18 cellular contexts compared by ENCODE assay signal in genomic region chr14:28308727-28309126, GRCh38.
DNase-seq lines count a peak whose midpoint lies in the region; ATAC-seq and TF ChIP-seq lines count a peak whose summit lies in the region.
"Had no signal": no experiment of that assay in that cellular context is flagged by ENCODE, and none has a peak within 500 bp of the region (broad histone marks: within the 10 kb centered on the region; RNA-seq: fewer than 3 reads in every experiment).

No MANE protein-coding gene starts in this region.

- no peak for TF ChIP-seq CTCF in fibroblast of mammary gland (conservative IDR thresholded peaks at IDR 0.05; ENCODE audit: control insufficient read depth, insufficient read depth, low read depth, low read length)

- no peaks in the 10 kb centered on the region for H3K36me3 ChIP-seq in adipocyte (ENCODE audit: control insufficient read depth, insufficient read depth, low read length, severe bottlenecking)
- H3K36me3 ChIP-seq: spleen, thoracic aorta had no signal

- H3K4me3 ChIP-seq in adipocyte (ENCODE audit: low read length): no peak overlapping the region
- H3K4me3 ChIP-seq in fibroblast of mammary gland (ENCODE audit: control insufficient read depth, low read depth, low read length): no peak overlapping the region
- H3K4me3 ChIP-seq in skeletal muscle cell (ENCODE audit: low read depth, low read length): no peak overlapping the region
- H3K4me3 ChIP-seq: lung, spleen, thoracic aorta had no signal

- no peaks in the 10 kb centered on the region for H3K27me3 ChIP-seq in adipocyte (replicated peaks; ENCODE audit: control insufficient read depth, insufficient read depth, low read length)
- H3K27me3 ChIP-seq: spleen had no signal

- no peak overlapping the region for H3K9ac ChIP-seq in adipocyte (ENCODE audit: low read length)
- H3K9ac ChIP-seq: KMS-11 had no signal

- no peaks in the 10 kb centered on the region for H3K9me3 ChIP-seq in adipocyte (ENCODE audit: control insufficient read depth, low read length)
- H3K9me3 ChIP-seq: thoracic aorta had no signal

- ATAC-seq in HG02885 (IDR thresholded peaks at IDR 0.05; ENCODE audit: poor library complexity, unreplicated experiment): no peak
- ATAC-seq: effector memory CD8-positive, alpha-beta T cell; T-cell had no signal

- DNase-seq in HPDE6-E6E7 (ENCODE audit: extremely low spot score) (peak; percentile 12), adipocyte (ENCODE audit: low read depth) (peak; percentile 75), fibroblast of mammary gland (ENCODE audit: low read depth) (peak; percentile 84), skeletal muscle cell (ENCODE audit: low read depth) (peak; percentile 78), DMS153 treated with DMSO at 0.1 percent for 48 hours (lab: John Stamatoyannopoulos, UW; ENCODE audit: unreplicated experiment) (no peak), NCI-H2081 treated with DMSO at 0.1 percent for 48 hours (lab: John Stamatoyannopoulos, UW) (no peak), NCI-H1930 (lab: John Stamatoyannopoulos, UW) (no peak)
- DNase-seq: activated T-cell treated with anti-CD3 and anti-CD28 coated beads, Interleukin-2, amount 50 U/mL, for 1 hour; CD4-positive, alpha-beta T cell; effector memory CD8-positive, alpha-beta T cell; NCI-H2171; occipital lobe; spleen; T-cell had no signal

- peaks cover 3% of the 10 kb centered on the region for H3K4me1 ChIP-seq in adipocyte (ENCODE audit: control insufficient read depth, insufficient read depth, low read length)
- H3K4me1 ChIP-seq: spleen had no signal

Comparison
In these comparisons a context has a peak if more than half of its experiments do, and no peak if none do; other contexts are left out.
1. DNase-seq: peak in HPDE6-E6E7 (single experiment), adipocyte (single experiment), fibroblast of mammary gland (single experiment) and skeletal muscle cell (single experiment); none in DMS153 treated with DMSO at 0.1 percent for 48 hours (single experiment), NCI-H2081 treated with DMSO at 0.1 percent for 48 hours (single experiment) and NCI-H1930 (0 of 2).